Comparison of ENCODE assay signal across 20 cellular contexts in the genomic region with DNA sequence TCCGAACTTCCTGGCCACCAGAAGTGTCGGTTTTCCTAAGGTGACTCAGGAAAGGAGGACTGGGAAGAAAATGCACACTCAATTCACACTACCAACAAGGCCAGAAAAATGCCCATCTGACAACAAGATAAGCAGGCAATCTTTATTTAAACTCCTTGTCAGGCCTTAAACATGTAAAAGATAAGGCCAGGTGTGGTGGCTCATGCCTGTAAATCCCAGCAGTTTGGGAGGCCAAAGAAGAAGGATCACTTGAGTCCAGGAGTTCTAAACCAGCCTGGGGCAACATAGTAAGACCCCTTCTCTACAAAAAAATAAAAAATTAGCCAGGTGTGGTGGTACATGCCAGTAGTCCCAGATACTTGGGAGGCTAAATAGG. TPM values are rescaled to one million over a fixed set of nuclear protein-coding genes. Genes with fewer than 3 reads are reported as not detected.
DNase-seq lines count a peak whose midpoint lies in the region; ATAC-seq and TF ChIP-seq lines count a peak whose summit lies in the region.
"Had no signal": no experiment of that assay in that cellular context is flagged by ENCODE, and none has a peak within 500 bp of the region (broad histone marks: within the 10 kb centered on the region; RNA-seq: fewer than 3 reads in every experiment).

No MANE protein-coding gene starts in this region.

- H3K36me3 Mint-ChIP-seq in Calu3 (ENCODE audit: insufficient read depth, unreplicated experiment) = peaks cover 46% of the 10 kb centered on the region
- H3K36me3 Mint-ChIP-seq: naive thymus-derived CD4-positive, alpha-beta T cell had no signal

- no peak for TF ChIP-seq CTCF in Calu3 (IDR thresholded peaks at IDR 0.05; ENCODE audit: unreplicated experiment)
- no peak for TF ChIP-seq CTCF in RWPE1 (conservative IDR thresholded peaks at IDR 0.05; ENCODE audit: low read depth)
- no peak for TF ChIP-seq CTCF in left lung (IDR thresholded peaks at IDR 0.05)

- H3K36me3 ChIP-seq in left lung (no peaks in the 10 kb centered on the region), skeletal muscle satellite cell (ENCODE audit: insufficient read depth, low read length) (no peaks in the 10 kb centered on the region)
- H3K36me3 ChIP-seq: adrenal gland, prostate gland had no signal

- CTCF ChIA-PET in Calu3 (lab: Charles Lee) = interaction anchor here (1.0 kb wide), 1 partner anchor 15 kb away, joined by 3 read pairs; no protein-coding TSS in a partner anchor
- CTCF ChIA-PET in RWPE1 (lab: Yijun Ruan, JAX) = interaction anchor here (1.4 kb wide), 1 partner anchor 35 kb away, joined by 3 read pairs; no protein-coding TSS in a partner anchor

- H3K4me3 ChIP-seq in left lung (no peak overlapping the region), skeletal muscle satellite cell (ENCODE audit: low read length) (no peak overlapping the region)
- H3K4me3 ChIP-seq: adrenal gland, prostate gland had no signal

- peak overlapping the region; percentile 57 for H3K9ac ChIP-seq in skeletal muscle satellite cell (ENCODE audit: low read depth, low read length)

- H3K9me3 Mint-ChIP-seq in Calu3 (ENCODE audit: low read depth, unreplicated experiment) = no peaks in the 10 kb centered on the region
- H3K9me3 Mint-ChIP-seq: central memory CD8-positive, alpha-beta T cell; effector memory CD8-positive, alpha-beta T cell; naive thymus-derived CD4-positive, alpha-beta T cell had no signal

- peaks cover 53% of the 10 kb centered on the region for H3K4me1 Mint-ChIP-seq in Calu3 (ENCODE audit: low read depth, unreplicated experiment)

- DNase-seq in Calu3 = no peak
- DNase-seq in RWPE1 (ENCODE audit: low spot score) = no peak
- DNase-seq in left lung = no peak
- DNase-seq in cerebellar cortex (ENCODE audit: low spot score) = no peak
- no peak for DNase-seq in DMS153 treated with DMSO at 0.1 percent for 48 hours (lab: John Stamatoyannopoulos, UW; ENCODE audit: unreplicated experiment)
- no peak for DNase-seq in NCI-H69 (lab: John Stamatoyannopoulos, UW)
- DNase-seq: adrenal gland; effector memory CD8-positive, alpha-beta T cell; naive thymus-derived CD4-positive, alpha-beta T cell; NCI-H1930; SIG-M5; stimulated activated CD4-positive, alpha-beta T cell treated with anti-CD3 and anti-CD28 coated beads, Interleukin-15, amount 100 ng/mL, for 24 hours; stimulated activated naive CD8-positive, alpha-beta T cell treated with anti-CD3 and anti-CD28 coated beads, Interleukin-15, Interleukin-2, amounts not matched to agents 100 U/mL and 50 U/mL, for 24 hours; T-helper 2 cell had no signal

- POLR2A ChIA-PET in RWPE1 (lab: Yijun Ruan, JAX; ENCODE audit: low non-redundant PET) = no interaction called here

- no peaks in the 10 kb centered on the region for H3K27me3 Mint-ChIP-seq in Calu3 (ENCODE audit: unreplicated experiment)

- intact Hi-C loops in Calu3 (cut with micrococcal nuclease; ENCODE audit: unreplicated experiment) (no loop called here), left lung (cut with DNase I) (no loop called here)

- H3K4me1 ChIP-seq in left lung (peaks cover 17 to 49% of the 10 kb centered on the region in 2 donors), skeletal muscle satellite cell (ENCODE audit: control insufficient read depth, insufficient read depth, low read length) (peaks cover 61% of the 10 kb centered on the region)
- H3K4me1 ChIP-seq: prostate gland had no signal

- no peaks in the 10 kb centered on the region for H3K27me3 ChIP-seq in left lung
- no peaks in the 10 kb centered on the region for H3K27me3 ChIP-seq in skeletal muscle satellite cell (ENCODE audit: control insufficient read depth, insufficient read depth, low read length)
- H3K27me3 ChIP-seq: adrenal gland had no signal

- H3K9me3 ChIP-seq in left lung (no peaks in the 10 kb centered on the region), skeletal muscle satellite cell (replicated peaks; ENCODE audit: low read length) (no peaks in the 10 kb centered on the region)
- H3K9me3 ChIP-seq: adrenal gland, prostate gland had no signal

- ATAC-seq in left lung (no peak), HG03097 (IDR thresholded peaks at IDR 0.05; ENCODE audit: low FRiP score, unreplicated experiment) (no peak)
- ATAC-seq: effector memory CD8-positive, alpha-beta T cell; naive thymus-derived CD4-positive, alpha-beta T cell; stimulated activated naive CD8-positive, alpha-beta T cell treated with anti-CD3 and anti-CD28 coated beads, Interleukin-15, Interleukin-2, amounts not matched to agents 100 U/mL and 50 U/mL, for 24 hours had no signal

- H3K27ac ChIP-seq in RWPE1 (peak overlapping the region; percentile 94; the same call in 1 of the 2 replicates), left lung (peak overlapping the region; percentile 76 to 81)

- BruUV-seq in Calu3 (replicated peaks; lab: Mats Ljungman, UMichigan) = no TSS peak

- no peak overlapping the region for H3K4me3 Mint-ChIP-seq in Calu3 (ENCODE audit: low read depth, unreplicated experiment)
- H3K4me3 Mint-ChIP-seq: central memory CD8-positive, alpha-beta T cell; effector memory CD8-positive, alpha-beta T cell; naive thymus-derived CD4-positive, alpha-beta T cell had no signal

- H3K27ac Mint-ChIP-seq in Calu3 (ENCODE audit: unreplicated experiment) = peak overlapping the region; percentile 80
- H3K27ac Mint-ChIP-seq: effector memory CD8-positive, alpha-beta T cell; naive thymus-derived CD4-positive, alpha-beta T cell had no signal

- H3K4me2 ChIP-seq in skeletal muscle satellite cell (ENCODE audit: low read length) = no peak overlapping the region

RNA-seq across cellular contexts. Expression of gene ID1, which starts 7.6 kb away (rescaled TPM):
- 347 and 431 TPM in 2 replicates for total RNA-seq in Calu3 (2022)
- 100 to 1,000 TPM; 185 to 297 TPM for total RNA-seq in left lung
- total RNA-seq in skeletal muscle satellite cell (2012; rRNA removed) = 159 and 207 TPM in 2 replicates

RNA-seq across cellular contexts. Expression of gene COX4I2, which starts 40.2 kb away (rescaled TPM):
- not detected in 2 replicates for total RNA-seq in Calu3 (2022)
- total RNA-seq in left lung = 10 to 100 TPM; 13.5 to 15.7 TPM
- total RNA-seq in skeletal muscle satellite cell (2012; rRNA removed) = 0.44 and 0.76 TPM in 2 replicates
- total RNA-seq: activated CD8-positive, alpha-beta memory T cell treated with anti-CD3 and anti-CD28 coated beads for 36 hours; adrenal gland; naive thymus-derived CD4-positive, alpha-beta T cell; NCI-H460 had no signal

Comparison
In these comparisons a context has a peak if more than half of its experiments do, and no peak if none do; other contexts are left out.
1. RNA of gene COX4I2, which starts 40.2 kb away (total RNA-seq): 13.5 to 15.7 TPM in left lung; not detected in Calu3; every median in the first group is over 10 times any median in the second.